ENCODE assay signal across 33 cellular contexts in the genomic region with DNA sequence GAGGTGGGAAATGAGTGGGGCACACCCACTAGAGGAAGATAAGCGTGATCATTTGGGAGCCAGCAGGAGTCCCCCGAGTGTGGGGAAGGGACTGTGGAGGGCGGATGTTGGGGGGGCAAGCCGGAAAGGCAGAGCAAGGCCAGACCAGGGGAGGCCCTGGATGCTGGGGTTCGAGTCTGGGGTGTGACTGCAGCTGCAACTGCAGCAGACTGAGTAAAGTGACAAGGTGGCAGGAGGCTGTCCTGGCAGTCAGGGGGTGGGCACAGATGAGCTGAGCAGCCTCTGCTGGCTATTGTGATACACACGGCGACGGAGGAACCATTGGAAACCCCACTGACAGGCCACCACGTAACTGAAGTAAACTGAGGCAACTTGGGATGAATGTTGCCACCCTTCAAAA.
DNase-seq lines count a peak whose midpoint lies in the region; ATAC-seq and TF ChIP-seq lines count a peak whose summit lies in the region.
"Had no signal": no experiment of that assay in that cellular context is flagged by ENCODE, and none has a peak within 500 bp of the region (broad histone marks: within the 10 kb centered on the region; RNA-seq: fewer than 3 reads in every experiment).

No MANE protein-coding gene starts in this region.

- H3K36me3 Mint-ChIP-seq in stimulated activated naive CD8-positive, alpha-beta T cell treated with anti-CD3 and anti-CD28 coated beads, Interleukin-15, Interleukin-2, amounts not matched to agents 100 ng/mL and 50 ng/mL, for 24 hours (ENCODE audit: low read depth): peaks cover 16% of the 10 kb centered on the region
- peaks cover 2% of the 10 kb centered on the region for H3K36me3 Mint-ChIP-seq in chondrocyte (ENCODE audit: low read depth)
- H3K36me3 Mint-ChIP-seq in natural killer cell: no peaks in the 10 kb centered on the region
- H3K36me3 Mint-ChIP-seq: mesothelial cell of epicardium had no signal

- no peaks in the 10 kb centered on the region for H3K9me3 Mint-ChIP-seq in stimulated activated naive CD8-positive, alpha-beta T cell treated with anti-CD3 and anti-CD28 coated beads, Interleukin-15, Interleukin-2, amounts not matched to agents 100 ng/mL and 50 ng/mL, for 24 hours
- H3K9me3 Mint-ChIP-seq in chondrocyte (ENCODE audit: low read depth) (no peaks in the 10 kb centered on the region), natural killer cell (no peaks in the 10 kb centered on the region)
- H3K9me3 Mint-ChIP-seq: activated naive CD4-positive, alpha-beta T cell treated with anti-CD3 and anti-CD28 coated beads, Interleukin-2, amount 10 ng/mL, durations not matched to agents 7 days and 5 days; activated T-cell treated with anti-CD3 and anti-CD28 coated beads, Interleukin-2, amount 50 U/mL, for 4 hours; mesothelial cell of epicardium; nephron had no signal

- intact Hi-C loops in natural killer cell (cut with micrococcal nuclease): no loop called here

- ATAC-seq in stimulated activated naive CD8-positive, alpha-beta T cell treated with anti-CD3 and anti-CD28 coated beads, Interleukin-15, Interleukin-2, amounts not matched to agents 100 U/mL and 50 U/mL, for 24 hours: no peak
- no peak for ATAC-seq in natural killer cell
- ATAC-seq in HG03521 (IDR thresholded peaks at IDR 0.05; ENCODE audit: unreplicated experiment): no peak
- ATAC-seq in HG03460 (IDR thresholded peaks at IDR 0.05; ENCODE audit: unreplicated experiment): no peak
- ATAC-seq: activated T-cell treated with anti-CD3 and anti-CD28 coated beads, Interleukin-2, amount 50 U/mL, for 4 hours had no signal

- H3K36me3 ChIP-seq in stomach smooth muscle (ENCODE audit: control insufficient read depth in 2 of 2, insufficient read depth in 2 of 2, low read length in 2 of 2): peaks cover 0 to 8% of the 10 kb centered on the region in 2 donors
- H3K36me3 ChIP-seq: brain microvascular endothelial cell, ovary, WERI-Rb-1 had no signal

- no peaks in the 10 kb centered on the region for H3K9me3 ChIP-seq in stomach smooth muscle (ENCODE audit: control insufficient read depth in 2 of 2, low read length in 2 of 2)
- H3K9me3 ChIP-seq: A549, heart right ventricle, ovary, tibial nerve had no signal

- no peak overlapping the region for H3K4me3 ChIP-seq in stomach smooth muscle (ENCODE audit: low read length in 2 of 2)
- H3K4me3 ChIP-seq: A549, dorsolateral prefrontal cortex, heart right ventricle, ovary, tibial nerve had no signal

- no peak overlapping the region for H3K4me3 Mint-ChIP-seq in stimulated activated naive CD8-positive, alpha-beta T cell treated with anti-CD3 and anti-CD28 coated beads, Interleukin-15, Interleukin-2, amounts not matched to agents 100 ng/mL and 50 ng/mL, for 24 hours
- no peak overlapping the region for H3K4me3 Mint-ChIP-seq in chondrocyte (ENCODE audit: unreplicated experiment)
- H3K4me3 Mint-ChIP-seq in natural killer cell: no peak overlapping the region
- H3K4me3 Mint-ChIP-seq: activated naive CD4-positive, alpha-beta T cell treated with anti-CD3 and anti-CD28 coated beads, Interleukin-2, amount 10 ng/mL, durations not matched to agents 7 days and 5 days; activated T-cell treated with anti-CD3 and anti-CD28 coated beads, Interleukin-2, amount 50 U/mL, for 4 hours; mesothelial cell of epicardium; nephron had no signal

- H3K27me3 Mint-ChIP-seq in stimulated activated naive CD8-positive, alpha-beta T cell treated with anti-CD3 and anti-CD28 coated beads, Interleukin-15, Interleukin-2, amounts not matched to agents 100 ng/mL and 50 ng/mL, for 24 hours: no peaks in the 10 kb centered on the region
- H3K27me3 Mint-ChIP-seq in chondrocyte (ENCODE audit: low read depth): no peaks in the 10 kb centered on the region
- H3K27me3 Mint-ChIP-seq in natural killer cell (ENCODE audit: low read depth in 2 of 2): no peaks in the 10 kb centered on the region

- TF ChIP-seq CTCF in chondrocyte (IDR thresholded peaks at IDR 0.05): no peak
- TF ChIP-seq CTCF in natural killer cell (IDR thresholded peaks at IDR 0.05): no peak

- peaks cover 6% of the 10 kb centered on the region for H3K4me1 Mint-ChIP-seq in stimulated activated naive CD8-positive, alpha-beta T cell treated with anti-CD3 and anti-CD28 coated beads, Interleukin-15, Interleukin-2, amounts not matched to agents 100 ng/mL and 50 ng/mL, for 24 hours (ENCODE audit: low read depth)
- H3K4me1 Mint-ChIP-seq in chondrocyte (ENCODE audit: low read depth): peaks cover 5% of the 10 kb centered on the region
- H3K4me1 Mint-ChIP-seq in natural killer cell: peaks cover 13 to 40% of the 10 kb centered on the region in 2 donors
- H3K4me1 Mint-ChIP-seq: mesothelial cell of epicardium had no signal

- peak overlapping the region; percentile 24 for H3K27ac Mint-ChIP-seq in stimulated activated naive CD8-positive, alpha-beta T cell treated with anti-CD3 and anti-CD28 coated beads, Interleukin-15, Interleukin-2, amounts not matched to agents 100 ng/mL and 50 ng/mL, for 24 hours
- H3K27ac Mint-ChIP-seq in chondrocyte (ENCODE audit: unreplicated experiment): no peak overlapping the region
- H3K27ac Mint-ChIP-seq in natural killer cell: peak overlapping the region; percentile 55 to 64
- H3K27ac Mint-ChIP-seq: activated naive CD4-positive, alpha-beta T cell treated with anti-CD3 and anti-CD28 coated beads, Interleukin-2, amount 10 ng/mL, durations not matched to agents 7 days and 5 days; mesothelial cell of epicardium; nephron had no signal

- H3K9ac ChIP-seq in stomach smooth muscle (ENCODE audit: low read length in 2 of 2): no peak overlapping the region

- no peaks in the 10 kb centered on the region for H3K27me3 ChIP-seq in stomach smooth muscle (ENCODE audit: control insufficient read depth in 1 of 2, insufficient read depth in 2 of 2, low read length in 2 of 2)
- H3K27me3 ChIP-seq: brain microvascular endothelial cell, dorsolateral prefrontal cortex, heart right ventricle, ovary, tibial nerve had no signal

- no peak for DNase-seq in stimulated activated naive CD8-positive, alpha-beta T cell treated with anti-CD3 and anti-CD28 coated beads, Interleukin-15, Interleukin-2, amounts not matched to agents 100 U/mL and 50 U/mL, for 24 hours
- peak; percentile 72 for DNase-seq in chondrocyte (ENCODE audit: low spot score)
- no peak for DNase-seq in natural killer cell
- no peak for DNase-seq in SIG-M5 treated with dmso at 0.1 percent for 504 hours (lab: John Stamatoyannopoulos, UW; ENCODE audit: unreplicated experiment)
- DNase-seq: activated CD4-positive, alpha-beta T cell treated with anti-CD3 and anti-CD28 coated beads for 48 hours; activated naive CD4-positive, alpha-beta T cell treated with anti-CD3 and anti-CD28 coated beads, Interleukin-2, amount 10 ng/mL, durations not matched to agents 7 days and 5 days; activated T-cell treated with anti-CD3 and anti-CD28 coated beads, Interleukin-2, amount 50 U/mL, for 4 hours; AML-193; amygdala; brain microvascular endothelial cell; cerebellar nuclear complex; DMS53; foreskin melanocyte; heart right ventricle; kidney; NCI-H1048; NCI-H446 treated with DMSO at 0.1 percent for 48 hours; NCI-H774; ovary; SHP77; stimulated activated CD4-positive, alpha-beta T cell treated with anti-CD3 and anti-CD28 coated beads, Interleukin-2, amount 100 ng/mL, for 24 hours; stimulated activated CD8-positive, alpha-beta memory T cell treated with anti-CD3 and anti-CD28 coated beads, Interleukin-4, amount 100 ng/mL, for 48 hours; T1000; WERI-Rb-1 had no signal

- H3K27ac ChIP-seq in stomach smooth muscle (ENCODE audit: low read length): peak overlapping the region; percentile 83
- H3K27ac ChIP-seq: brain microvascular endothelial cell, dorsolateral prefrontal cortex, heart right ventricle, ovary, tibial nerve had no signal

- peaks cover 22% of the 10 kb centered on the region for H3K4me1 ChIP-seq in stomach smooth muscle (ENCODE audit: control insufficient read depth, insufficient read depth, low read length)
